1 cellular context compared by ENCODE assay signal in genomic region chr22:38259370-38259769, GRCh38.
TF ChIP-seq lines count a peak whose summit lies in the region.

No MANE protein-coding gene starts in this region.

TF ChIP-seq in GM23338, 12 proteins besides CTCF, POLR2A, EP300 and RAD21 (continued from another document):
- no peak for TF ChIP-seq ZNF462 (CRISPR knock-in tag; IDR thresholded peaks at IDR 0.05)
- no peak for TF ChIP-seq ETS1 (IDR thresholded peaks at IDR 0.05)
- TF ChIP-seq ZNF331 (CRISPR knock-in tag; IDR thresholded peaks at IDR 0.05; ENCODE audit: low read depth), result no peak
- TF ChIP-seq EZH2 (IDR thresholded peaks at IDR 0.05; ENCODE audit: low read depth, unreplicated experiment), result no peak
- no peak for TF ChIP-seq EZH2phosphoT487 (IDR thresholded peaks at IDR 0.05; ENCODE audit: unreplicated experiment)
- no peak for TF ChIP-seq JUNB (IDR thresholded peaks at IDR 0.05; ENCODE audit: unreplicated experiment)
- no peak for TF ChIP-seq POLR2AphosphoS5 (IDR thresholded peaks at IDR 0.05; ENCODE audit: low read depth)
- no peak for TF ChIP-seq REST (IDR thresholded peaks at IDR 0.05; ENCODE audit: unreplicated experiment)
- no peak for TF ChIP-seq CREB1 (CRISPR knock-in tag; IDR thresholded peaks at IDR 0.05; ENCODE audit: low read depth)
- TF ChIP-seq STAT1 (IDR thresholded peaks at IDR 0.05; ENCODE audit: unreplicated experiment), result no peak
